In genomic region chr13:45220403-45220802, GRCh38 we compare ENCODE assay signal across 15 cellular contexts. TPM values are rescaled to one million over a fixed set of nuclear protein-coding genes. Genes with fewer than 3 reads are reported as not detected.
A peak's percentile ranks its signal among the peaks of the same experiment; 100 is the strongest.
DNase-seq lines count a peak whose midpoint lies in the region; ATAC-seq, FAIRE-seq and TF ChIP-seq lines count a peak whose summit lies in the region.
"Had no signal": no experiment of that assay in that cellular context is flagged by ENCODE, and none has a peak within 500 bp of the region (broad histone marks: within the 10 kb centered on the region; RNA-seq: fewer than 3 reads in every experiment).

No MANE protein-coding gene starts in this region.

- TF ChIP-seq CTCF in IMR-90 (conservative IDR thresholded peaks at IDR 0.05; ENCODE audit: low read depth, low read length) (no peak), astrocyte (IDR thresholded peaks at IDR 0.05; ENCODE audit: insufficient read depth, low read depth, low read length) (no peak), foreskin keratinocyte (conservative IDR thresholded peaks at IDR 0.05) (no peak), sigmoid colon (IDR thresholded peaks at IDR 0.05) (no peak)

- peaks cover 34 to 44% of the 10 kb centered on the region in 2 experiments for H3K79me1 ChIP-seq in IMR-90 (ENCODE audit: low read depth in 1 of 2, low read length in 2 of 2)

- DNase-seq in IMR-90 (no peak), astrocyte (ENCODE audit: low read depth) (no peak), foreskin keratinocyte (no peak), sigmoid colon (no peak), dedifferentiated amniotic fluid mesenchymal stem cell (ENCODE audit: extremely low spot score) (no peak), GDM1 (lab: John Stamatoyannopoulos, UW) (no peak), NCI-H226 (no peak)
- no peak for DNase-seq in activated T-helper 2 cell treated with anti-CD3 and anti-CD28 coated beads, Interferon-gamma antibody, Interleukin-2, Interleukin-4, amounts not matched to agents 10 μg/mL and 5 μg/mL and 100 μg/mL, durations not matched to agents 14 hours and 24 hours and 36 hours (ENCODE audit: low spot score)
- DNase-seq: CD8-positive, alpha-beta T cell; NCI-H187 treated with DMSO at 0.1 percent for 48 hours; NCI-H446 treated with DMSO at 0.1 percent for 48 hours; NCI-H82; SJCRH30 had no signal

- H3K9me1 ChIP-seq in IMR-90 (ENCODE audit: insufficient read depth, low read length) = peaks cover 2% of the 10 kb centered on the region; the same call in 1 of the 2 replicates

- dilution Hi-C loops in IMR-90 (cut with HindIII; ENCODE audit: low sequenced_read_pairs, unreplicated experiment) = no loop called here

- no peaks in the 10 kb centered on the region for H3K27me3 Mint-ChIP-seq in astrocyte (ENCODE audit: low read depth, unreplicated experiment)
- no peaks in the 10 kb centered on the region for H3K27me3 Mint-ChIP-seq in activated T-helper 2 cell treated with anti-CD3 and anti-CD28 coated beads, Interferon-gamma antibody, Interleukin-2, Interleukin-4, amounts not matched to agents 10 μg/mL and 5 μg/mL and 100 μg/mL, durations not matched to agents 14 hours and 24 hours and 36 hours (ENCODE audit: low read depth)

- H4K8ac ChIP-seq in IMR-90 (ENCODE audit: low read depth in 2 of 2, low read length in 2 of 2) = 0 out of 4 replicates have a peak overlapping the region, but pooled peaks of 1 of the 2 experiments have one; percentile 37

- H3K4me3 ChIP-seq in IMR-90 (ENCODE audit: insufficient read depth, low read depth, low read length) (no peak overlapping the region), astrocyte (ENCODE audit: insufficient read depth, low read depth, low read length) (no peak overlapping the region), sigmoid colon (no peak overlapping the region)
- H3K4me3 ChIP-seq: SJCRH30 had no signal

- H4K91ac ChIP-seq in IMR-90 (ENCODE audit: insufficient read depth, low read depth, low read length) = no peak overlapping the region

- H2AFZ ChIP-seq in IMR-90 (replicated peaks; ENCODE audit: low read length, poor library complexity) = no peak overlapping the region
- H2AFZ ChIP-seq in astrocyte (ENCODE audit: low read depth, low read length) = no peak overlapping the region

- H3K23ac ChIP-seq in IMR-90 (ENCODE audit: low read depth, low read length) = no peak overlapping the region

- no peak overlapping the region for H3K9ac ChIP-seq in IMR-90 (ENCODE audit: low read depth, low read length)
- no peak overlapping the region for H3K9ac ChIP-seq in astrocyte (ENCODE audit: low read length)

- H3K27ac ChIP-seq in IMR-90 (ENCODE audit: insufficient read depth, low read length) = no peak overlapping the region
- peak overlapping the region; percentile 58 for H3K27ac ChIP-seq in astrocyte (ENCODE audit: low read depth, low read length)
- H3K27ac ChIP-seq in foreskin keratinocyte = peak overlapping the region; percentile 9
- peak overlapping the region in 3 of 4 donors; percentile 11 to 43 (median 41) for H3K27ac ChIP-seq in sigmoid colon
- H3K27ac ChIP-seq: SJCRH30 had no signal

- no peak overlapping the region for H3K4me3 Mint-ChIP-seq in astrocyte (ENCODE audit: unreplicated experiment)
- no peak overlapping the region for H3K4me3 Mint-ChIP-seq in activated T-helper 2 cell treated with anti-CD3 and anti-CD28 coated beads, Interferon-gamma antibody, Interleukin-2, Interleukin-4, amounts not matched to agents 10 μg/mL and 5 μg/mL and 100 μg/mL, durations not matched to agents 14 hours and 24 hours and 36 hours (ENCODE audit: low read depth)
- H3K4me3 Mint-ChIP-seq: CD8-positive, alpha-beta T cell had no signal

- in situ Hi-C loops in IMR-90 (cut with MboI; ENCODE audit: low sequenced_read_pairs) = no loop called here

- no peaks in the 10 kb centered on the region for H3K27me3 ChIP-seq in IMR-90 (ENCODE audit: control insufficient read depth, insufficient read depth, low read length)
- no peaks in the 10 kb centered on the region for H3K27me3 ChIP-seq in astrocyte (ENCODE audit: insufficient read depth, low read length)
- H3K27me3 ChIP-seq in foreskin keratinocyte = no peaks in the 10 kb centered on the region
- no peaks in the 10 kb centered on the region for H3K27me3 ChIP-seq in sigmoid colon
- H3K27me3 ChIP-seq: SJCRH30 had no signal

- no TSS peak for BruUV-seq in IMR-90 (replicated peaks; lab: Mats Ljungman, UMichigan)

- H3K14ac ChIP-seq in IMR-90 (replicated peaks; ENCODE audit: low read depth, low read length) = no peak overlapping the region

- peaks cover 2% of the 10 kb centered on the region; the same call in 1 of the 2 replicates for H3K4me1 ChIP-seq in IMR-90 (ENCODE audit: control insufficient read depth, insufficient read depth, low read length)
- H3K4me1 ChIP-seq in astrocyte (ENCODE audit: insufficient read depth, low read length) = peaks cover 20% of the 10 kb centered on the region
- peaks cover 42% of the 10 kb centered on the region for H3K4me1 ChIP-seq in foreskin keratinocyte
- H3K4me1 ChIP-seq in sigmoid colon = peaks cover 0 to 47% (median 37%) of the 10 kb centered on the region in 4 donors
- H3K4me1 ChIP-seq: SJCRH30 had no signal

- WGBS in IMR-90 (ENCODE audit: extremely low coverage in 2 of 2, insufficient read length in 1 of 2), 2 experiments = 70% methylated on average over 2 of the region's 4 CpGs; no CpG with 5 or more reads in 1 of the 2 experiments
- 97% methylated on average over 4 of the region's 4 CpGs for WGBS in sigmoid colon, 2 donors

- no peak overlapping the region; the same call in 1 of the 2 replicates for H2BK120ac ChIP-seq in IMR-90 (ENCODE audit: low read depth, low read length)

- H3K27ac Mint-ChIP-seq in astrocyte (ENCODE audit: unreplicated experiment) = peak overlapping the region; percentile 29
- H3K27ac Mint-ChIP-seq in activated T-helper 2 cell treated with anti-CD3 and anti-CD28 coated beads, Interferon-gamma antibody, Interleukin-2, Interleukin-4, amounts not matched to agents 10 μg/mL and 5 μg/mL and 100 μg/mL, durations not matched to agents 14 hours and 24 hours and 36 hours = no peak overlapping the region
- H3K27ac Mint-ChIP-seq: CD8-positive, alpha-beta T cell had no signal

- H3K79me2 ChIP-seq in astrocyte (ENCODE audit: insufficient read depth, low read length) = peaks cover 55% of the 10 kb centered on the region

- TF ChIP-seq POLR2A in IMR-90 (IDR thresholded peaks at IDR 0.05; ENCODE audit: low read depth, low read length) (no peak), sigmoid colon (IDR thresholded peaks at IDR 0.05) (no peak)

- intact Hi-C loops in IMR-90 (cut with micrococcal nuclease) = no loop called here
- intact Hi-C loops in sigmoid colon (cut with DNase I) = no loop called here
- intact Hi-C loops in activated T-helper 2 cell treated with anti-CD3 and anti-CD28 coated beads, Interferon-gamma antibody, Interleukin-2, Interleukin-4, amounts not matched to agents 10 μg/mL and 5 μg/mL and 100 μg/mL, durations not matched to agents 14 hours and 24 hours and 36 hours (cut with micrococcal nuclease) = no loop called here

- no peaks in the 10 kb centered on the region for H4K20me1 ChIP-seq in IMR-90 (ENCODE audit: insufficient read depth, low read length)
- no peaks in the 10 kb centered on the region for H4K20me1 ChIP-seq in astrocyte (ENCODE audit: insufficient read depth, low read length)

- no peak overlapping the region for H3K56ac ChIP-seq in IMR-90 (ENCODE audit: extremely low read depth, insufficient read depth, low read length)

- no peak overlapping the region for H2BK5ac ChIP-seq in IMR-90 (ENCODE audit: low read depth, low read length, poor library complexity, severe bottlenecking)

- H3K4me2 ChIP-seq in IMR-90 (ENCODE audit: low read depth, low read length) (no peak overlapping the region), astrocyte (ENCODE audit: low read length) (no peak overlapping the region)

- no peak for TF ChIP-seq EP300 in sigmoid colon (IDR thresholded peaks at IDR 0.05)

- no peak for ATAC-seq in IMR-90 (ENCODE audit: low read depth)
- no peak for ATAC-seq in foreskin keratinocyte
- ATAC-seq: CD8-positive, alpha-beta T cell; HepG2 had no signal

- POLR2A ChIA-PET in IMR-90 (lab: Charles Lee; ENCODE audit: unreplicated experiment) = no interaction called here

- H2AK9ac ChIP-seq in IMR-90 (replicated peaks; ENCODE audit: low read depth, low read length, poor library complexity) = peak overlapping the region; percentile 59

- H2AK5ac ChIP-seq in IMR-90 (ENCODE audit: low read depth, low read length) = no peak overlapping the region

- peaks cover 47% of the 10 kb centered on the region for H3K4me1 Mint-ChIP-seq in astrocyte (ENCODE audit: low read depth, unreplicated experiment)
- H3K4me1 Mint-ChIP-seq in activated T-helper 2 cell treated with anti-CD3 and anti-CD28 coated beads, Interferon-gamma antibody, Interleukin-2, Interleukin-4, amounts not matched to agents 10 μg/mL and 5 μg/mL and 100 μg/mL, durations not matched to agents 14 hours and 24 hours and 36 hours (ENCODE audit: low read depth) = peaks cover 3% of the 10 kb centered on the region

- H3K9me3 Mint-ChIP-seq in astrocyte (ENCODE audit: unreplicated experiment) = no peaks in the 10 kb centered on the region
- no peaks in the 10 kb centered on the region for H3K9me3 Mint-ChIP-seq in activated T-helper 2 cell treated with anti-CD3 and anti-CD28 coated beads, Interferon-gamma antibody, Interleukin-2, Interleukin-4, amounts not matched to agents 10 μg/mL and 5 μg/mL and 100 μg/mL, durations not matched to agents 14 hours and 24 hours and 36 hours
- H3K9me3 Mint-ChIP-seq: CD8-positive, alpha-beta T cell had no signal

- no peak overlapping the region for H3K18ac ChIP-seq in IMR-90 (ENCODE audit: low read depth, low read length)

- H3K36me3 Mint-ChIP-seq in astrocyte (ENCODE audit: low read depth, unreplicated experiment) = peaks cover 8% of the 10 kb centered on the region
- H3K36me3 Mint-ChIP-seq in activated T-helper 2 cell treated with anti-CD3 and anti-CD28 coated beads, Interferon-gamma antibody, Interleukin-2, Interleukin-4, amounts not matched to agents 10 μg/mL and 5 μg/mL and 100 μg/mL, durations not matched to agents 14 hours and 24 hours and 36 hours (ENCODE audit: low read depth) = peaks cover 3% of the 10 kb centered on the region

- no peak for TF ChIP-seq RAD21 in IMR-90 (IDR thresholded peaks at IDR 0.05; ENCODE audit: low read length)

- no peak overlapping the region for H2BK15ac ChIP-seq in IMR-90 (ENCODE audit: low read depth, low read length)

- H3K9me3 ChIP-seq in IMR-90 (ENCODE audit: control insufficient read depth, insufficient read depth, low read length) (no peaks in the 10 kb centered on the region), astrocyte (ENCODE audit: insufficient read depth, low read depth, low read length) (no peaks in the 10 kb centered on the region), sigmoid colon (no peaks in the 10 kb centered on the region)
- H3K9me3 ChIP-seq: SJCRH30 had no signal

- CTCF ChIA-PET in IMR-90 (lab: Yijun Ruan, JAX) = interaction anchor here (0.6 kb wide), 1 partner anchor 199 kb away, joined by 3 read pairs; no protein-coding TSS in a partner anchor

- no peak overlapping the region; the same call in 1 of the 2 replicates for H3K4ac ChIP-seq in IMR-90 (ENCODE audit: low read depth, low read length)

- H2BK20ac ChIP-seq in IMR-90 (ENCODE audit: low read depth, low read length) = no peak overlapping the region; the same call in 1 of the 2 replicates

- no peak for FAIRE-seq in astrocyte (lab: Jason Lieb, UNC)

- H3K36me3 ChIP-seq in IMR-90 (ENCODE audit: control insufficient read depth, insufficient read depth, low read length) = peaks cover 2% of the 10 kb centered on the region
- H3K36me3 ChIP-seq in astrocyte (ENCODE audit: insufficient read depth, low read length) = no peaks in the 10 kb centered on the region
- no peaks in the 10 kb centered on the region for H3K36me3 ChIP-seq in sigmoid colon
- H3K36me3 ChIP-seq: SJCRH30 had no signal

- no peak overlapping the region for H4K5ac ChIP-seq in IMR-90 (ENCODE audit: low read depth, low read length)

RNA-seq across cellular contexts. Expression of gene KCTD4, which starts 19.6 kb away (rescaled TPM):
- total RNA-seq in IMR-90 (2012; rRNA removed) (0.56 and 0.72 TPM in 2 replicates), astrocyte (0.41 and 0.64 TPM in 2 replicates), foreskin keratinocyte (0.14 and 0.21 TPM in 2 replicates), sigmoid colon (1 to 10 TPM; 1.4 to 6.8 (median 2.2) TPM)
- polyA plus RNA-seq in IMR-90 (2012; rRNA removed) (0.40 and 0.53 TPM in 2 replicates), foreskin keratinocyte (0.12 and 0.17 TPM in 2 replicates), sigmoid colon (1 to 10 TPM in 1 of 3 donors, under 1 TPM in 2; 0.22 to 1.2 (median 0.60) TPM)
- 0.05 and 0.08 TPM in 2 replicates for polyA plus RNA-seq in IMR-90 (2012; cell fraction: cytosol; rRNA removed)
- 0.03 and 0.25 TPM in 2 replicates for polyA plus RNA-seq in IMR-90 (2012; cell fraction: nucleus; rRNA removed; ENCODE audit: low replicate concordance)
- total RNA-seq in activated T-helper 2 cell treated with anti-CD3 and anti-CD28 coated beads, Interferon-gamma antibody, Interleukin-2, Interleukin-4, amounts not matched to agents 10 μg/mL and 5 μg/mL and 100 μg/mL, durations not matched to agents 14 hours and 24 hours and 36 hours = not detected in 2 replicates
- total RNA-seq: CD8-positive, alpha-beta T cell; H4; HepG2; SJCRH30 had no signal
- polyA plus RNA-seq: HepG2 had no signal
